In genomic region chr19:28388988-28389387, GRCh38 we compare ENCODE assay signal across 21 cellular contexts.
DNase-seq lines count a peak whose midpoint lies in the region; ATAC-seq lines count a peak whose summit lies in the region.
"Had no signal": no experiment of that assay in that cellular context is flagged by ENCODE, and none has a peak within 500 bp of the region (broad histone marks: within the 10 kb centered on the region; RNA-seq: fewer than 3 reads in every experiment).

No MANE protein-coding gene starts in this region.

- no peak for DNase-seq in activated naive CD4-positive, alpha-beta T cell treated with anti-CD3 and anti-CD28 coated beads, Interleukin-2, amount 50 U/mL, for 72 hours (ENCODE audit: low spot score in 2 of 2)
- DNase-seq in activated naive CD4-positive, alpha-beta T cell treated with anti-CD3 and anti-CD28 coated beads, Interleukin-2, amount 10 ng/mL, durations not matched to agents 7 days and 5 days: no peak
- DNase-seq in SW480 (ENCODE audit: low spot score) (peak; percentile 50), nucleus accumbens (lab: John Stamatoyannopoulos, UW) (no peak), DMS53 treated with DMSO at 0.1 percent for 48 hours (lab: John Stamatoyannopoulos, UW; ENCODE audit: unreplicated experiment) (no peak)
- DNase-seq: C1 segment of cervical spinal cord; Caco-2; CD8-positive, alpha-beta T cell; DMS79; GF-D8; GM23248; H7; KBM-7; MG63; NCI-H1694; NCI-H2081; NCI-H2227 treated with DMSO at 0.1 percent for 48 hours; NCI-H69; SIG-M5 had no signal

- peaks cover 3% of the 10 kb centered on the region for H3K4me1 Mint-ChIP-seq in activated naive CD4-positive, alpha-beta T cell treated with anti-CD3 and anti-CD28 coated beads, Interleukin-2, amount 10 ng/mL, durations not matched to agents 7 days and 5 days

- no peaks in the 10 kb centered on the region for H3K27me3 Mint-ChIP-seq in activated naive CD4-positive, alpha-beta T cell treated with anti-CD3 and anti-CD28 coated beads, Interleukin-2, amount 10 ng/mL, durations not matched to agents 7 days and 5 days

- H3K9me3 Mint-ChIP-seq in activated naive CD4-positive, alpha-beta T cell treated with anti-CD3 and anti-CD28 coated beads, Interleukin-2, amount 50 U/mL, for 72 hours: peaks cover 10 to 24% of the 10 kb centered on the region in 2 donors
- peaks cover 14% of the 10 kb centered on the region for H3K9me3 Mint-ChIP-seq in activated naive CD4-positive, alpha-beta T cell treated with anti-CD3 and anti-CD28 coated beads, Interleukin-2, amount 10 ng/mL, durations not matched to agents 7 days and 5 days

- CTCF ChIA-PET in activated naive CD4-positive, alpha-beta T cell treated with anti-CD3 and anti-CD28 coated beads, Interleukin-2, amount 10 ng/mL, durations not matched to agents 7 days and 5 days (lab: Charles Lee): no interaction called here

- no peak overlapping the region for H3K27ac Mint-ChIP-seq in activated naive CD4-positive, alpha-beta T cell treated with anti-CD3 and anti-CD28 coated beads, Interleukin-2, amount 50 U/mL, for 72 hours
- no peak overlapping the region for H3K27ac Mint-ChIP-seq in activated naive CD4-positive, alpha-beta T cell treated with anti-CD3 and anti-CD28 coated beads, Interleukin-2, amount 10 ng/mL, durations not matched to agents 7 days and 5 days
- H3K27ac Mint-ChIP-seq: CD8-positive, alpha-beta T cell had no signal

- H3K36me3 Mint-ChIP-seq in activated naive CD4-positive, alpha-beta T cell treated with anti-CD3 and anti-CD28 coated beads, Interleukin-2, amount 50 U/mL, for 72 hours: peaks cover 0 to 7% of the 10 kb centered on the region in 2 donors
- no peaks in the 10 kb centered on the region for H3K36me3 Mint-ChIP-seq in activated naive CD4-positive, alpha-beta T cell treated with anti-CD3 and anti-CD28 coated beads, Interleukin-2, amount 10 ng/mL, durations not matched to agents 7 days and 5 days

- no peak overlapping the region for H3K4me3 Mint-ChIP-seq in activated naive CD4-positive, alpha-beta T cell treated with anti-CD3 and anti-CD28 coated beads, Interleukin-2, amount 10 ng/mL, durations not matched to agents 7 days and 5 days
- H3K4me3 Mint-ChIP-seq: CD8-positive, alpha-beta T cell had no signal

- ATAC-seq in activated naive CD4-positive, alpha-beta T cell treated with anti-CD3 and anti-CD28 coated beads, Interleukin-2, amount 50 U/mL, for 72 hours: peak; percentile 58 to 59
- ATAC-seq in HG03354 (IDR thresholded peaks at IDR 0.05; ENCODE audit: poor library complexity, severe bottlenecking, unreplicated experiment) (peak; percentile 73), HG03457 (IDR thresholded peaks at IDR 0.05; ENCODE audit: unreplicated experiment) (no peak)
- ATAC-seq: CD8-positive, alpha-beta T cell had no signal
